14 cellular contexts compared by ENCODE assay signal in the genomic region with DNA sequence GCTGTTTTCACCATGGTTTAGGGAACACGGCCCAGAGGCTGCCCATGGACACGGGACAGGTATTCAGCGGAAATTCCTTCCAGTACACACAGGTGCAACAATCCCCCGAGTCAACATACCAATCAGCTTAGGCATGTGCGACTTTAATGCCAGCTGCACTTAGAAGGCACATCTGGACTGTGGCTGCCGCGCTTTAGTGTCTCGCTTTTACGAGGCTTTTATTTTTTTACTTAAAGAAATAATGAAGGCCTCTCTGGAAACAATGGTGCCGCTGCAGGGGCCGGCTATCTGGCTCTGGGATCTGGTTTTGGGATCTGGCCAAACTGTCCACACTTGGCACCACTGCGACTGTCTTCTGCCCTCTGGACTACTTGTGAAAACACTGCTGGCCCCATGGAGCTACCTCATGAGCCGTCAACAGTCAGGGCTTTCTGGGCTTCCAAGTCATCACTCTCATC. TPM values are rescaled to one million over a fixed set of nuclear protein-coding genes. Genes with fewer than 3 reads are reported as not detected.
DNase-seq lines count a peak whose midpoint lies in the region; TF ChIP-seq lines count a peak whose summit lies in the region.
"Had no signal": no experiment of that assay in that cellular context is flagged by ENCODE, and none has a peak within 500 bp of the region (broad histone marks: within the 10 kb centered on the region; RNA-seq: fewer than 3 reads in every experiment).

No MANE protein-coding gene starts in this region.

- H3K36me3 ChIP-seq in left ventricle myocardium inferior: peaks cover 3% of the 10 kb centered on the region
- H3K36me3 ChIP-seq: gastrocnemius medialis had no signal

- no peaks in the 10 kb centered on the region for H3K9me3 ChIP-seq in left ventricle myocardium inferior (replicated peaks)
- H3K9me3 ChIP-seq: gastrocnemius medialis had no signal

- TF ChIP-seq CTCF in left ventricle myocardium inferior (IDR thresholded peaks at IDR 0.05; ENCODE audit: borderline replicate concordance): no peak

- H3K27ac ChIP-seq in substantia nigra (ENCODE audit: low read depth, low read length, poor library complexity, severe bottlenecking) (peak overlapping the region; percentile 63), left ventricle myocardium inferior (replicated peaks) (no peak overlapping the region)
- H3K27ac ChIP-seq: gastrocnemius medialis had no signal

- H3K4me1 ChIP-seq in left ventricle myocardium inferior: peaks cover 68% of the 10 kb centered on the region

- H3K27me3 ChIP-seq in left ventricle myocardium inferior (ENCODE audit: low read depth): no peaks in the 10 kb centered on the region
- H3K27me3 ChIP-seq: gastrocnemius medialis had no signal

- DNase-seq in HPDE6-E6E7 (ENCODE audit: extremely low spot score): peak; percentile 36
- peak; percentile 40 for DNase-seq in astrocyte of the hippocampus (ENCODE audit: low read depth, low spot score)
- DNase-seq in globus pallidus (ENCODE audit: low spot score): peak; percentile 58
- DNase-seq in substantia nigra (lab: John Stamatoyannopoulos, UW): peak in 2 of 49 donors; percentile 16 to 54
- no peak for DNase-seq in left ventricle myocardium inferior
- DNase-seq in UCSD-AML1 (lab: John Stamatoyannopoulos, UW; ENCODE audit: unreplicated experiment): no peak
- no peak for DNase-seq in NCI-H526 treated with DMSO at 0.1 percent for 48 hours (lab: John Stamatoyannopoulos, UW)
- DNase-seq: activated CD4-positive, alpha-beta T cell treated with anti-CD3 and anti-CD28 coated beads, Interleukin-2, amount 10 ng/mL, durations not matched to agents 7 days and 5 days; activated T-cell treated with anti-CD3 and anti-CD28 coated beads, Interleukin-2, amount 50 U/mL, for 1 hour; AML-193; effector memory CD8-positive, alpha-beta T cell; gastrocnemius medialis; Karpas-422 had no signal

- intact Hi-C loops in left ventricle myocardium inferior (cut with micrococcal nuclease): no loop called here

- no peak overlapping the region for H3K4me3 ChIP-seq in left ventricle myocardium inferior
- H3K4me3 ChIP-seq: gastrocnemius medialis, lung had no signal

RNA-seq across cellular contexts. Expression of a gene that starts 55.5 kb away (rescaled TPM):
- 5.8 TPM for total RNA-seq in left ventricle myocardium inferior

RNA-seq across cellular contexts. Expression of a gene that starts 55.7 kb away (rescaled TPM):
- 43.7 TPM for total RNA-seq in left ventricle myocardium inferior

Comparison
In these comparisons a context has a peak if more than half of its experiments do, and no peak if none do; other contexts are left out.
1. DNase-seq: peak in HPDE6-E6E7 (single experiment), astrocyte of the hippocampus (single experiment) and globus pallidus (single experiment); none in left ventricle myocardium inferior (single experiment), UCSD-AML1 (single experiment) and NCI-H526 treated with DMSO at 0.1 percent for 48 hours (single experiment).